Comparison of ENCODE assay signal across 1 cellular context in the genomic region with DNA sequence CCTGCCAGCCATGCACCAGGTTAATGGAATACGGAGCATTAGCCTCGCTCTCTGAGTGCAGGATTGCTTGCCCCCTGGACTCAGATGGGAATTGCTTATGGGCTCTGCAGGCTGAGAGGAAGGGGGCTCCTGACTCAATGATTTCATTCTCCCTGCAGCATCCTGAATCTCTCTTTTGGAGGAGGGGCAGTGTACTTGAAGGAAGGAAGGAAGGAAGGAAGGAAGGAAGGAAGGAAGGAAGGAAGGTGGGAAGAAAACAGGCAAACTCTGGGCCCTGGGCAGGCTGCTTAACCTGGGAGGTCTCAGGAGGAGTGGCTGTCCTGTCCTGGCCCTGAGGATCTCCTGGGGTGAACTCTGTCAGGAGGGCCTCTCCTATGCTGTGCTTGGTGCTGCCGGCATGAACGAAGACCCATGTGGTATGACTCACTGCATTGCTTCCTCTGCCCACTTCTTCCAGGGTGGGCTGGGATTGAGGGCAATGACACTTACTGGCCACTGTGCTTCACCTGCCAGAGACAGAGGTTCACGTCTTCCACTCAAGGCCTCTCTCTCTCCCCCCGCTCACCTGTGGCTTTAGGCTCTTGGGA.
TF ChIP-seq lines count a peak whose summit lies in the region.

No MANE protein-coding gene starts in this region.

TF ChIP-seq in HEK293, 187 proteins besides CTCF, POLR2A, EP300 and RAD21 (continued from another document):
- TF ChIP-seq, protein P1, sequence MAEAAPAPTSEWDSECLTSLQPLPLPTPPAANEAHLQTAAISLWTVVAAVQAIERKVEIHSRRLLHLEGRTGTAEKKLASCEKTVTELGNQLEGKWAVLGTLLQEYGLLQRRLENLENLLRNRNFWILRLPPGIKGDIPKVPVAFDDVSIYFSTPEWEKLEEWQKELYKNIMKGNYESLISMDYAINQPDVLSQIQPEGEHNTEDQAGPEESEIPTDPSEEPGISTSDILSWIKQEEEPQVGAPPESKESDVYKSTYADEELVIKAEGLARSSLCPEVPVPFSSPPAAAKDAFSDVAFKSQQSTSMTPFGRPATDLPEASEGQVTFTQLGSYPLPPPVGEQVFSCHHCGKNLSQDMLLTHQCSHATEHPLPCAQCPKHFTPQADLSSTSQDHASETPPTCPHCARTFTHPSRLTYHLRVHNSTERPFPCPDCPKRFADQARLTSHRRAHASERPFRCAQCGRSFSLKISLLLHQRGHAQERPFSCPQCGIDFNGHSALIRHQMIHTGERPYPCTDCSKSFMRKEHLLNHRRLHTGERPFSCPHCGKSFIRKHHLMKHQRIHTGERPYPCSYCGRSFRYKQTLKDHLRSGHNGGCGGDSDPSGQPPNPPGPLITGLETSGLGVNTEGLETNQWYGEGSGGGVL (tag by site-specific recombination; IDR thresholded peaks at IDR 0.05), result no peak
- TF ChIP-seq SCRT2 (tag by site-specific recombination; IDR thresholded peaks at IDR 0.05), result no peak
- TF ChIP-seq ZNF654 (tag by site-specific recombination; IDR thresholded peaks at IDR 0.05; ENCODE audit: low read depth), result no peak
